ENCODE assay signal across 9 cellular contexts in genomic region chr1:109305991-109306390, GRCh38. TPM values are rescaled to one million over a fixed set of nuclear protein-coding genes. Genes with fewer than 3 reads are reported as not detected.
DNase-seq lines count a peak whose midpoint lies in the region; ATAC-seq and TF ChIP-seq lines count a peak whose summit lies in the region.
"Not testable (repeated sequence)": the region's sequence is repeated elsewhere in the genome, so short reads cannot be mapped to it uniquely, and the experiment has no call there.
"Had no signal": no experiment of that assay in that cellular context is flagged by ENCODE, and none has a peak within 500 bp of the region (broad histone marks: within the 10 kb centered on the region; RNA-seq: fewer than 3 reads in every experiment).

No MANE protein-coding gene starts in this region.

- not testable (repeated sequence) for H2BK15ac ChIP-seq in H9 (ENCODE audit: low read depth, low read length)

- H3K4me2 ChIP-seq in H9 (ENCODE audit: insufficient read depth, insufficient read length, low read length), result not testable (repeated sequence)

- H3K79me1 ChIP-seq in H9 (ENCODE audit: insufficient read depth, low read depth, low read length, poor library complexity, severe bottlenecking), result not testable (repeated sequence)

- H3K4ac ChIP-seq in H9 (ENCODE audit: low read depth, low read length), result not testable (repeated sequence)

- H4K91ac ChIP-seq in H9 (ENCODE audit: insufficient read length, low read depth, low read length), result not testable (repeated sequence)

- H2AFZ ChIP-seq in H9 (ENCODE audit: low read length), result not testable (repeated sequence)

- not testable (repeated sequence) for H3K18ac ChIP-seq in H9 (ENCODE audit: insufficient read length, low read depth, low read length)

- TF ChIP-seq EP300 in esophagus muscularis mucosa (IDR thresholded peaks at IDR 0.05); tibial nerve (IDR thresholded peaks at IDR 0.05): not testable (repeated sequence)

- not testable (repeated sequence) for H2BK120ac ChIP-seq in H9 (ENCODE audit: low read depth, low read length, poor library complexity, severe bottlenecking)

- H2BK12ac ChIP-seq in H9 (ENCODE audit: insufficient read length, low read depth, low read length), result not testable (repeated sequence)

- H3K23ac ChIP-seq in H9 (ENCODE audit: insufficient read length, low read depth, low read length), result not testable (repeated sequence)

- H3K36me3 ChIP-seq in esophagus muscularis mucosa, lower lobe of right lung, prostate gland: not testable (repeated sequence)
- H3K36me3 ChIP-seq in tibial nerve, result peaks cover 0 to 20% (median 0%) of the 10 kb centered on the region in 3 donors

- peak; percentile 64 to 81 for ATAC-seq in lower lobe of right lung

- not testable (repeated sequence) for H3K9me3 Mint-ChIP-seq in H9

- TF ChIP-seq POLR2A in esophagus muscularis mucosa (IDR thresholded peaks at IDR 0.05; ENCODE audit: low read depth); prostate gland (IDR thresholded peaks at IDR 0.05); tibial nerve (IDR thresholded peaks at IDR 0.05): not testable (repeated sequence)

- H3K4me1 Mint-ChIP-seq in H9, result peaks cover 20% of the 10 kb centered on the region in 2 experiments

- not testable (repeated sequence) for H4K8ac ChIP-seq in H9 (replicated peaks; ENCODE audit: insufficient read length, low read depth, low read length)

- not testable (repeated sequence) for H3K27me3 Mint-ChIP-seq in H9 (ENCODE audit: low read depth)

- H3K27ac ChIP-seq in H9 (ENCODE audit: insufficient read length, low read depth, low read length), result not testable (repeated sequence)
- H3K27ac ChIP-seq in angular gyrus (ENCODE audit: low read depth, low read length), result peak overlapping the region; percentile 96
- peak overlapping the region; percentile 69 to 79 (median 72) for H3K27ac ChIP-seq in esophagus muscularis mucosa (replicated peaks in 1 of 4)
- H3K27ac ChIP-seq in lower lobe of right lung, result peak overlapping the region; percentile 67
- peak overlapping the region; percentile 27 to 39 for H3K27ac ChIP-seq in prostate gland
- H3K27ac ChIP-seq in tibial nerve, result peak overlapping the region; percentile 2 to 89 (median 74)

- H2AK5ac ChIP-seq in H9 (ENCODE audit: insufficient read length, low read length), result not testable (repeated sequence)

- H3K79me2 ChIP-seq in H9 (ENCODE audit: insufficient read depth, low read length), result not testable (repeated sequence)

- H3K27ac Mint-ChIP-seq in H9, result peak overlapping the region; percentile 31 to 56 (median 46); a peak in 2 of 7 replicates

- not testable (repeated sequence) for TF ChIP-seq CTCF in H9 (conservative IDR thresholded peaks at IDR 0.05); esophagus muscularis mucosa (IDR thresholded peaks at IDR 0.05); lower lobe of right lung (IDR thresholded peaks at IDR 0.05); prostate gland (IDR thresholded peaks at IDR 0.05); tibial nerve (IDR thresholded peaks at IDR 0.05)

- DNase-seq in H9 (peak; percentile 60), iPS-NIHi7 (ENCODE audit: extremely low spot score) (peak; percentile 50), lower lobe of right lung (peak; percentile 59)
- not testable (repeated sequence) for DNase-seq in esophagus muscularis mucosa (ENCODE audit: extremely low spot score); prostate gland (ENCODE audit: low spot score); tibial nerve (ENCODE audit: low spot score in 2 of 2)

- not testable (repeated sequence) for H2BK20ac ChIP-seq in H9 (ENCODE audit: low read depth, low read length, poor library complexity, severe bottlenecking)

- not testable (repeated sequence) for H3K56ac ChIP-seq in H9 (ENCODE audit: insufficient read length, low read depth, low read length)

- H3K4me3 Mint-ChIP-seq in H9, result not testable (repeated sequence)

- H3K36me3 Mint-ChIP-seq in H9 (ENCODE audit: insufficient read depth in 1 of 3, low read depth in 3 of 3), result not testable (repeated sequence)

- H2BK5ac ChIP-seq in H9 (ENCODE audit: insufficient read length, low read length), result not testable (repeated sequence)

- not testable (repeated sequence) for H3K9ac ChIP-seq in H9 (ENCODE audit: extremely low read depth, insufficient read length, low read length)

- H3K4me1 ChIP-seq in H9 (ENCODE audit: insufficient read depth, low read length); prostate gland (replicated peaks): not testable (repeated sequence)
- H3K4me1 ChIP-seq in esophagus muscularis mucosa (peaks cover 38 to 72% (median 70%) of the 10 kb centered on the region in 4 donors), lower lobe of right lung (peaks cover 45% of the 10 kb centered on the region), tibial nerve (peaks cover 0 to 41% (median 24%) of the 10 kb centered on the region in 4 donors)

- not testable (repeated sequence) for H3K9me3 ChIP-seq in H9 (ENCODE audit: control insufficient read depth, low read depth, low read length); esophagus muscularis mucosa; lower lobe of right lung; prostate gland; tibial nerve

- H3T11ph ChIP-seq in H9 (ENCODE audit: low read length), result not testable (repeated sequence)

- not testable (repeated sequence) for H4K5ac ChIP-seq in H9 (ENCODE audit: insufficient read length, low read depth, low read length)

- not testable (repeated sequence) for H4K20me1 ChIP-seq in H9 (ENCODE audit: control insufficient read depth, insufficient read depth, insufficient read length)

- intact Hi-C loops in esophagus muscularis mucosa (cut with DNase I); lower lobe of right lung (cut with DNase I); prostate gland (cut with DNase I): not testable (repeated sequence)

- H3K14ac ChIP-seq in H9 (ENCODE audit: insufficient read depth, low read length), result not testable (repeated sequence)

- no CpG with 5 or more reads among the region's 10 CpGs for WGBS in H9 (ENCODE audit: extremely low coverage, insufficient read length, low lambda C conversion rate)
- WGBS in esophagus muscularis mucosa, result 53% methylated on average over 8 of the region's 10 CpGs
- WGBS in prostate gland, result 44% methylated on average over 10 of the region's 10 CpGs
- 40 to 45% methylated on average over 10 of the region's 10 CpGs for WGBS in tibial nerve, 2 donors

- H3K27me3 ChIP-seq in H9 (ENCODE audit: insufficient read depth, low read length); esophagus muscularis mucosa; lower lobe of right lung (ENCODE audit: low read depth); prostate gland (replicated peaks; ENCODE audit: insufficient read depth); tibial nerve: not testable (repeated sequence)

- H3K4me3 ChIP-seq in esophagus muscularis mucosa, lower lobe of right lung, prostate gland, tibial nerve: not testable (repeated sequence)

- H3K23me2 ChIP-seq in H9 (ENCODE audit: insufficient read length, low read depth, low read length, poor library complexity, severe bottlenecking), result not testable (repeated sequence)

RNA-seq across cellular contexts. Expression of gene MYBPHL, which starts 0.8 kb away (rescaled TPM):
- total RNA-seq in H9 (2021) (0.59 and 1.1 TPM in 2 replicates), esophagus muscularis mucosa (not detected), lower lobe of right lung (2.8 TPM), prostate gland (not detected), tibial nerve (not detected)
- total RNA-seq: Daoy, GM23248 had no signal

RNA-seq across cellular contexts. Expression of gene PSRC1, which starts 23.0 kb away (rescaled TPM):
- total RNA-seq in H9 (2021) (60.3 and 63.0 TPM in 2 replicates), esophagus muscularis mucosa (10 to 100 TPM in 1 of 4 donors, 1 to 10 TPM in 3; 5.3 to 12.5 (median 6.4) TPM), lower lobe of right lung (4.2 TPM), prostate gland (10 to 100 TPM in 1 of 2 donors, 1 to 10 TPM in 1; 9.1 to 40.0 TPM), tibial nerve (10 to 100 TPM; 33.0 to 62.0 (median 47.4) TPM)

RNA-seq across cellular contexts. Expression of gene CELSR2, which starts 56.7 kb away (rescaled TPM):
- total RNA-seq in H9 (2021) (26.7 and 29.2 TPM in 2 replicates), esophagus muscularis mucosa (10 to 100 TPM in 2 of 4 donors, 1 to 10 TPM in 2; 7.8 to 20.4 (median 10.5) TPM), lower lobe of right lung (7.2 TPM), prostate gland (100 to 1,000 TPM in 1 of 2 donors, 10 to 100 TPM in 1; 18.8 to 118 TPM), tibial nerve (10 to 100 TPM; 14.0 to 16.7 (median 16.3) TPM)
